In genomic region chr3:50340404-50341329, GRCh38 we compare ENCODE assay signal across 8 cellular contexts. TPM values are rescaled to one million over a fixed set of nuclear protein-coding genes. Genes with fewer than 3 reads are reported as not detected.
DNase-seq lines count a peak whose midpoint lies in the region; ATAC-seq and TF ChIP-seq lines count a peak whose summit lies in the region.

TSS of gene RASSF1 (minus strand) at chr3:50340836. CDS start at chr3:50340805, 31 bp downstream.

- peak; percentile 67 for TF ChIP-seq POLR2A in GM19193 (IDR thresholded peaks at IDR 0.05; ENCODE audit: extremely low read depth, insufficient read depth, insufficient read length)

- no peaks in the 10 kb centered on the region for H3K36me3 Mint-ChIP-seq in activated naive CD8-positive, alpha-beta T cell

- POLR2A ChIA-PET in RWPE1 (lab: Yijun Ruan, JAX; ENCODE audit: low non-redundant PET) = interaction anchor here (0.6 to 1.1 kb wide), 3 partner anchors 10 to 1045 kb away, joined by 3 read pairs; partner anchors contain the start of genes CYB561D2 and NPRL2

- intact Hi-C loops in left ventricle myocardium superior (cut with micrococcal nuclease) = no loop called here
- intact Hi-C loops in sciatic nerve (cut with DNase I) = no loop called here

- CTCF ChIA-PET in RWPE1 (lab: Yijun Ruan, JAX) = interaction anchor here (0.6 to 1.0 kb wide), 3 partner anchors 16 to 52 kb away, joined by 3 read pairs; partner anchors contain the start of genes HYAL3 and NAA80

- ATAC-seq in left ventricle myocardium superior (peak; percentile 39), sciatic nerve (peak; percentile 55), HG03354 (IDR thresholded peaks at IDR 0.05; ENCODE audit: poor library complexity, severe bottlenecking, unreplicated experiment) (no peak), HG02642 (IDR thresholded peaks at IDR 0.05; ENCODE audit: poor library complexity, unreplicated experiment) (no peak), HG02588 (IDR thresholded peaks at IDR 0.05; ENCODE audit: unreplicated experiment) (no peak)

- peak within 1 kb of the TSS; percentile 99 for H3K4me3 Mint-ChIP-seq in activated naive CD8-positive, alpha-beta T cell

- no peaks in the 10 kb centered on the region for H3K27me3 Mint-ChIP-seq in activated naive CD8-positive, alpha-beta T cell

- TF ChIP-seq CTCF in RWPE1 (conservative IDR thresholded peaks at IDR 0.05; ENCODE audit: low read depth) = no peak

- H3K4me1 Mint-ChIP-seq in activated naive CD8-positive, alpha-beta T cell (ENCODE audit: low read depth) = peaks cover 43% of the 10 kb centered on the region

- DNase-seq in RWPE1 (ENCODE audit: low spot score) = no peak
- DNase-seq in left ventricle myocardium superior = peak; percentile 89
- peak; percentile 90 for DNase-seq in sciatic nerve (ENCODE audit: low spot score)

- H3K27ac ChIP-seq in RWPE1 = peak within 1 kb of the TSS; percentile 98

- H3K9me3 Mint-ChIP-seq in activated naive CD8-positive, alpha-beta T cell (ENCODE audit: low read depth) = no peaks in the 10 kb centered on the region

- H3K27ac Mint-ChIP-seq in activated naive CD8-positive, alpha-beta T cell = peak within 1 kb of the TSS; percentile 99

RNA-seq across cellular contexts. Expression of gene RASSF1, which starts in this region (rescaled TPM):
- total RNA-seq in left ventricle myocardium superior (10.5 TPM), sciatic nerve (51.0 TPM)

Comparison
In these comparisons a context has a peak if more than half of its experiments do, and no peak if none do; other contexts are left out.
1. ATAC-seq: peak in left ventricle myocardium superior (single experiment) and sciatic nerve (single experiment); none in HG03354 (single experiment), HG02642 (single experiment) and HG02588 (single experiment).